In the genomic region with DNA sequence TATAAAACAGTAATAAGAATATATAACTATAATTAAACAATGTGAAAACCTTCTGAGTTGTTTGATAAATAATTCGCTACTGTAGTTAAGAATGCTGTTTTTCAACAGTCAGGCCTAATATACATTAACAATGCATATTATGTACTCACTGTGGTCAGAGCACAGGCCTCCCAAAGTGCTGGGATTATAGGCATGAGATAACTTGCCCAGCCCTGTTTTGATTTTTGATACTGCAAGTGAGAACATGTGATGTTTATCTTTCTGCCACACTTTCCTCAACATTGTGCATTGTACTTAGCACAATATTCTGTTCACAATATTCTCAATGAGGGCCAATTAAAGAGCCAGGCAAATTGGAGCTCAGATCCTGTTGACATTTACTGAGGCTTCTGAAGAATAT, we compare ENCODE assay signal across 24 cellular contexts.
DNase-seq lines count a peak whose midpoint lies in the region; ATAC-seq, FAIRE-seq and TF ChIP-seq lines count a peak whose summit lies in the region.
"Had no signal": no experiment of that assay in that cellular context is flagged by ENCODE, and none has a peak within 500 bp of the region (broad histone marks: within the 10 kb centered on the region; RNA-seq: fewer than 3 reads in every experiment).

No MANE protein-coding gene starts in this region.

- no peaks in the 10 kb centered on the region for H3K9me3 ChIP-seq in SK-N-SH
- no peaks in the 10 kb centered on the region for H3K9me3 ChIP-seq in smooth muscle cell (replicated peaks; ENCODE audit: low read depth)
- H3K9me3 ChIP-seq: A549, HAP-1 had no signal

- CTCF ChIA-PET in SK-N-SH (lab: Yijun Ruan, JAX), result no interaction called here

- H3K4me1 ChIP-seq in SK-N-SH (ENCODE audit: control insufficient read depth in 1 of 2, insufficient read depth in 2 of 2, low read depth in 1 of 2, low read length in 1 of 2), result peaks cover 4 to 27% of the 10 kb centered on the region in 2 experiments; a peak in 2 of 4 replicates
- peaks cover 47% of the 10 kb centered on the region for H3K4me1 ChIP-seq in smooth muscle cell (ENCODE audit: low read depth)

- no peak for TF ChIP-seq CTCF in SK-N-SH (IDR thresholded peaks at IDR 0.05)
- TF ChIP-seq CTCF in smooth muscle cell (IDR thresholded peaks at IDR 0.05; ENCODE audit: borderline replicate concordance, insufficient read depth, poor library complexity, severe bottlenecking), result no peak
- TF ChIP-seq CTCF in dorsolateral prefrontal cortex (IDR thresholded peaks at IDR 0.05 in 54 of 56, conservative IDR thresholded peaks at IDR 0.05 in 2 of 56; ENCODE audit: low read depth in 1 of 56, partially characterized antibody in 56 of 56), result no peak

- ATAC-seq in SK-N-SH treated with all-trans-retinoic acid at 6 μM for 48 hours, result no peak
- ATAC-seq: A549, HepG2, K562, Panc1 had no signal

- no peak for FAIRE-seq in GM19239 (lab: Jason Lieb, UNC)
- FAIRE-seq: A549, G401.6, GM12892, GM18507, HepG2, K562 had no signal

- H3K9me2 ChIP-seq in SK-N-SH, result no peaks in the 10 kb centered on the region

- no peaks in the 10 kb centered on the region for H3K79me2 ChIP-seq in SK-N-SH (ENCODE audit: insufficient read depth)
- no peaks in the 10 kb centered on the region for H3K79me2 ChIP-seq in smooth muscle cell (ENCODE audit: low read depth)

- TF ChIP-seq EP300 in SK-N-SH (IDR thresholded peaks at IDR 0.05; ENCODE audit: borderline replicate concordance in 1 of 2, low read depth in 1 of 2, low read length in 1 of 2), result no peak

- H3K27me3 ChIP-seq in SK-N-SH (ENCODE audit: insufficient read depth) (no peaks in the 10 kb centered on the region), smooth muscle cell (ENCODE audit: low read depth) (no peaks in the 10 kb centered on the region), dorsolateral prefrontal cortex (no peaks in the 10 kb centered on the region)

- no peak overlapping the region for H3K9ac ChIP-seq in SK-N-SH
- no peak overlapping the region for H3K9ac ChIP-seq in smooth muscle cell (ENCODE audit: low read depth)

- H3K4me2 ChIP-seq in SK-N-SH (no peak overlapping the region), smooth muscle cell (no peak overlapping the region)
- H3K4me2 ChIP-seq: A549 had no signal

- DNase-seq in SK-N-SH, result no peak
- peak; percentile 42 for DNase-seq in NCI-H69 (lab: John Stamatoyannopoulos, UW)
- peak; percentile 37 for DNase-seq in epithelial cell of prostate (ENCODE audit: low read depth, low spot score)
- DNase-seq in smooth muscle cell (lab: John Stamatoyannopoulos, UW; ENCODE audit: unreplicated experiment), result no peak
- DNase-seq in dorsolateral prefrontal cortex, result no peak
- no peak for DNase-seq in dermis blood vessel endothelial cell
- DNase-seq in GM19239 (ENCODE audit: insufficient read length, low spot score), result no peak
- DNase-seq: MM.1S, NCI-H1092, NCI-H2029 treated with DMSO at 0.1 percent for 48 hours, NCI-H226, NCI-H510A treated with DMSO at 0.1 percent for 48 hours, NCI-H82, SIG-M5 had no signal

- H3K4me3 ChIP-seq in SK-N-SH (ENCODE audit: low read depth in 2 of 2, low read length in 1 of 2) (no peak overlapping the region), smooth muscle cell (no peak overlapping the region), dorsolateral prefrontal cortex (no peak overlapping the region)
- H3K4me3 ChIP-seq: A549, HAP-1, K562 had no signal

- H3K27ac ChIP-seq in SK-N-SH (ENCODE audit: low read depth in 2 of 2, low read length in 1 of 2), result peak overlapping the region in 1 of 2 experiments; percentile 39; a peak in 1 of 4 replicates
- no peak overlapping the region for H3K27ac ChIP-seq in epithelial cell of prostate
- H3K27ac ChIP-seq in smooth muscle cell (ENCODE audit: low read depth), result peak overlapping the region; percentile 3
- H3K27ac ChIP-seq in dorsolateral prefrontal cortex, result no peak overlapping the region
- H3K27ac ChIP-seq: A549, HL-60 had no signal

- POLR2A ChIA-PET in SK-N-SH (lab: Yijun Ruan, JAX), result no interaction called here

- H4K20me1 ChIP-seq in SK-N-SH (ENCODE audit: insufficient read depth) (no peaks in the 10 kb centered on the region), smooth muscle cell (ENCODE audit: low read depth) (no peaks in the 10 kb centered on the region)

- intact Hi-C loops in dorsolateral prefrontal cortex (cut with DNase I), result loop anchor here in 1 of 2 donors (10.0 kb wide), 1 partner anchor 109 kb away; no protein-coding TSS in a partner anchor

- H3F3A ChIP-seq in SK-N-SH (replicated peaks; ENCODE audit: insufficient read depth) (no peaks in the 10 kb centered on the region), smooth muscle cell (ENCODE audit: low read depth) (peaks cover 15% of the 10 kb centered on the region)

- WGBS in SK-N-SH (ENCODE audit: low lambda C conversion rate), result 77% methylated on average over 1 of the region's 1 CpG
- 68% methylated on average over 1 of the region's 1 CpG for WGBS in smooth muscle cell (ENCODE audit: low lambda C conversion rate)

- H3K36me3 ChIP-seq in SK-N-SH (replicated peaks in 1 of 2; ENCODE audit: control insufficient read depth in 1 of 2, insufficient read depth in 2 of 2, low read length in 1 of 2) (no peaks in the 10 kb centered on the region), smooth muscle cell (ENCODE audit: low read depth) (no peaks in the 10 kb centered on the region)
- H3K36me3 ChIP-seq: HAP-1 had no signal

- TF ChIP-seq RAD21 in SK-N-SH (IDR thresholded peaks at IDR 0.05; ENCODE audit: low read length), result no peak

- H2AFZ ChIP-seq in SK-N-SH (ENCODE audit: low read depth), result no peak overlapping the region
- H2AFZ ChIP-seq in smooth muscle cell (ENCODE audit: low read depth), result no peak overlapping the region

TF ChIP-seq in SK-N-SH, 30 proteins besides CTCF, POLR2A, EP300 and RAD21:
- 0 out of 2 replicates have a peak, but pooled peaks have one; percentile 2 for TF ChIP-seq GATA2 (CRISPR knock-in tag; IDR thresholded peaks at IDR 0.05)
- no peak for TF ChIP-seq MXI1 (IDR thresholded peaks at IDR 0.05; ENCODE audit: low read depth, low read length)

TF ChIP-seq in SK-N-SH treated with all-trans-retinoic acid at 6 μM for 48 hours, 23 proteins besides CTCF, POLR2A, EP300 and RAD21:
- no peak for TF ChIP-seq ARNTL (CRISPR knock-in tag; IDR thresholded peaks at IDR 0.05; ENCODE audit: borderline replicate concordance, low read depth)
- TF ChIP-seq ZFP30 (CRISPR knock-in tag; IDR thresholded peaks at IDR 0.05), result no peak
- no peak for TF ChIP-seq ZNF565 (CRISPR knock-in tag; conservative IDR thresholded peaks at IDR 0.05; ENCODE audit: low read depth)
- no peak for TF ChIP-seq TCF4 (CRISPR knock-in tag; IDR thresholded peaks at IDR 0.05; ENCODE audit: borderline replicate concordance)
- no peak for TF ChIP-seq CSDC2 (CRISPR knock-in tag; IDR thresholded peaks at IDR 0.05)
- TF ChIP-seq BACH2 (CRISPR knock-in tag; IDR thresholded peaks at IDR 0.05; ENCODE audit: borderline replicate concordance), result no peak
- no peak for TF ChIP-seq ZC3H10 (CRISPR knock-in tag; IDR thresholded peaks at IDR 0.05)
- no peak for TF ChIP-seq TOX (CRISPR knock-in tag; IDR thresholded peaks at IDR 0.05; ENCODE audit: borderline replicate concordance)
- no peak for TF ChIP-seq OSR1 (CRISPR knock-in tag; IDR thresholded peaks at IDR 0.05)
- TF ChIP-seq, protein P1, sequence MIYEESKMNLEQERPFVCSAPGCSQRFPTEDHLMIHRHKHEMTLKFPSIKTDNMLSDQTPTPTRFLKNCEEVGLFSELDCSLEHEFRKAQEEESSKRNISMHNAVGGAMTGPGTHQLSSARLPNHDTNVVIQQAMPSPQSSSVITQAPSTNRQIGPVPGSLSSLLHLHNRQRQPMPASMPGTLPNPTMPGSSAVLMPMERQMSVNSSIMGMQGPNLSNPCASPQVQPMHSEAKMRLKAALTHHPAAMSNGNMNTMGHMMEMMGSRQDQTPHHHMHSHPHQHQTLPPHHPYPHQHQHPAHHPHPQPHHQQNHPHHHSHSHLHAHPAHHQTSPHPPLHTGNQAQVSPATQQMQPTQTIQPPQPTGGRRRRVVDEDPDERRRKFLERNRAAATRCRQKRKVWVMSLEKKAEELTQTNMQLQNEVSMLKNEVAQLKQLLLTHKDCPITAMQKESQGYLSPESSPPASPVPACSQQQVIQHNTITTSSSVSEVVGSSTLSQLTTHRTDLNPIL (CRISPR knock-in tag; IDR thresholded peaks at IDR 0.05; ENCODE audit: low read depth), result no peak
- no peak for TF ChIP-seq ZNF70 (CRISPR knock-in tag; IDR thresholded peaks at IDR 0.05)
- TF ChIP-seq ZNF8 (CRISPR knock-in tag; IDR thresholded peaks at IDR 0.05), result no peak
- TF ChIP-seq ISL1 (CRISPR knock-in tag; IDR thresholded peaks at IDR 0.05), result no peak
TF ChIP-seq in SK-N-SH treated with all-trans-retinoic acid at 6 μM for 48 hours: peak in this region for 0.

Comparison
In these comparisons a context has a peak if more than half of its experiments do, and no peak if none do; other contexts are left out.
1. DNase-seq: peak in NCI-H69 (single experiment) and epithelial cell of prostate (single experiment); none in SK-N-SH (single experiment), smooth muscle cell (single experiment), dorsolateral prefrontal cortex (0 of 10), dermis blood vessel endothelial cell (single experiment) and GM19239 (single experiment).